In the genomic region with DNA sequence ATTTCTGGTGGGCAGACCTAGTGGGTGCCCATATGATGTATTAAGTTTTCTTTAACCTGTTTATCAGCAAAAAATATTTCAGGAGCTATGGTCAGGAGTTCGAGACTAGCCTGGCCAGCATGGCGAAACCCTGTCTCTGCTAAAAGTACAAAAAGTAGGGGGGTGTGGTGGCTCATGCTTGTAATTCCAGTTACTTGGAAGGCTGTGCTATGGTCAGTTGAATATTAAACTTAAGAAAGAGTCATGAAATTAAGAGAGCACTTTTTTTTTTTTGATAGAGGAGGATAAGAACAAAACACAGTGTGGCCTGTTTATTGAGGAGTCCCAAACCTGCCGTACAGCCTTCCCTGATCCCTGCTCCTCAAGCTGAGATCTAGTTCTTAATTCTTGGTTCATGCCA, we compare ENCODE assay signal across 29 cellular contexts. TPM values are rescaled to one million over a fixed set of nuclear protein-coding genes. Genes with fewer than 3 reads are reported as not detected.
DNase-seq lines count a peak whose midpoint lies in the region; ATAC-seq and TF ChIP-seq lines count a peak whose summit lies in the region.
"Had no signal": no experiment of that assay in that cellular context is flagged by ENCODE, and none has a peak within 500 bp of the region (broad histone marks: within the 10 kb centered on the region; RNA-seq: fewer than 3 reads in every experiment).

No MANE protein-coding gene starts in this region.

- in situ Hi-C loops in IMR-90 (cut with MboI; ENCODE audit: low sequenced_read_pairs): no loop called here

- ATAC-seq in IMR-90 (ENCODE audit: low read depth) (no peak), foreskin keratinocyte (no peak), HG03521 (IDR thresholded peaks at IDR 0.05; ENCODE audit: unreplicated experiment) (no peak), WTC11 (no peak)
- no peak for ATAC-seq in CD8-positive, alpha-beta T cell
- ATAC-seq: activated CD4-positive, alpha-beta T cell treated with anti-CD3 and anti-CD28 coated beads for 36 hours; activated CD8-positive, alpha-beta T cell treated with anti-CD3 and anti-CD28 coated beads for 36 hours; natural killer cell treated with Interleukin-12 subunit alpha and Interleukin-12 subunit beta and Interleukin-15 and Interleukin-18, amount 100 ng/mL, for 72 hours had no signal

- H3K4me2 ChIP-seq in IMR-90 (ENCODE audit: low read depth, low read length): no peak overlapping the region

- H3K79me1 ChIP-seq in IMR-90 (ENCODE audit: low read depth in 1 of 2, low read length in 2 of 2): no peaks in the 10 kb centered on the region

- peak overlapping the region; percentile 92; the same call in 1 of the 2 replicates for H2AK5ac ChIP-seq in IMR-90 (ENCODE audit: low read depth, low read length)

- H3K36me3 ChIP-seq in Caco-2 (ENCODE audit: control insufficient read depth, insufficient read depth, low read length): no peaks in the 10 kb centered on the region
- H3K36me3 ChIP-seq in IMR-90 (ENCODE audit: control insufficient read depth, insufficient read depth, low read length): no peaks in the 10 kb centered on the region
- no peaks in the 10 kb centered on the region for H3K36me3 ChIP-seq in CD8-positive, alpha-beta T cell (ENCODE audit: insufficient read depth, low read length)
- H3K36me3 ChIP-seq: MG63 had no signal

- no peak for TF ChIP-seq CTCF in Caco-2 (IDR thresholded peaks at IDR 0.05; ENCODE audit: insufficient read depth in 1 of 2, low read depth in 1 of 2, low read length in 1 of 2, severe bottlenecking in 1 of 2, unreplicated experiment in 1 of 2)
- TF ChIP-seq CTCF in IMR-90 (conservative IDR thresholded peaks at IDR 0.05; ENCODE audit: low read depth, low read length): no peak
- no peak for TF ChIP-seq CTCF in foreskin keratinocyte (conservative IDR thresholded peaks at IDR 0.05)
- TF ChIP-seq CTCF in nephron (IDR thresholded peaks at IDR 0.05; ENCODE audit: unreplicated experiment in 3 of 3): no peak
- TF ChIP-seq CTCF in CD8-positive, alpha-beta T cell (IDR thresholded peaks at IDR 0.05): no peak
- no peak for TF ChIP-seq CTCF in WTC11 (IDR thresholded peaks at IDR 0.05)
- no peak for TF ChIP-seq CTCF in endothelial cell (IDR thresholded peaks at IDR 0.05; ENCODE audit: unreplicated experiment)

- H3K9me3 ChIP-seq in Caco-2: no peaks in the 10 kb centered on the region
- no peaks in the 10 kb centered on the region for H3K9me3 ChIP-seq in IMR-90 (ENCODE audit: control insufficient read depth, insufficient read depth, low read length)
- no peaks in the 10 kb centered on the region for H3K9me3 ChIP-seq in CD8-positive, alpha-beta T cell (ENCODE audit: low read length)
- H3K9me3 ChIP-seq: A549, MG63 had no signal

- dilution Hi-C loops in IMR-90 (cut with HindIII; ENCODE audit: low sequenced_read_pairs, unreplicated experiment): no loop called here

- DNase-seq in Caco-2: no peak
- no peak for DNase-seq in IMR-90
- no peak for DNase-seq in foreskin keratinocyte
- DNase-seq in CD8-positive, alpha-beta T cell: no peak
- DNase-seq in WTC11 (ENCODE audit: low spot score): no peak
- no peak for DNase-seq in endothelial cell (ENCODE audit: low spot score)
- DNase-seq: activated CD4-positive, alpha-beta T cell treated with anti-CD3 and anti-CD28 coated beads for 36 hours; activated CD8-positive, alpha-beta T cell treated with anti-CD3 and anti-CD28 coated beads for 36 hours; CD4-positive, alpha-beta memory T cell; KG1; NCI-H1930; NCI-H2171 treated with DMSO at 0.1 percent for 48 hours; NCI-H510A; retina; stimulated activated CD4-positive, alpha-beta T cell treated with anti-CD3 and anti-CD28 coated beads, Interleukin-1b, Interleukin-23, amount 100 ng/mL, for 48 hours; stimulated activated naive CD4-positive, alpha-beta T cell treated with Interleukin-2 at 50 U/mL for 16 hours had no signal

- peaks cover 33% of the 10 kb centered on the region for H3K4me1 ChIP-seq in Caco-2
- peaks cover 32% of the 10 kb centered on the region for H3K4me1 ChIP-seq in IMR-90 (ENCODE audit: control insufficient read depth, insufficient read depth, low read length)
- H3K4me1 ChIP-seq in foreskin keratinocyte: peaks cover 30% of the 10 kb centered on the region
- H3K4me1 ChIP-seq in CD8-positive, alpha-beta T cell (ENCODE audit: insufficient read depth, low read length): no peaks in the 10 kb centered on the region

- intact Hi-C loops in Caco-2 (cut with micrococcal nuclease; ENCODE audit: unreplicated experiment): loop anchor here (2.0 to 10.0 kb wide), 4 partner anchors 107 to 454 kb away; no protein-coding TSS in a partner anchor
- intact Hi-C loops in IMR-90 (cut with micrococcal nuclease): loop anchor here (2.0 to 10.0 kb wide), 2 partner anchors 14 to 334 kb away; no protein-coding TSS in a partner anchor
- intact Hi-C loops in CD8-positive, alpha-beta T cell (cut with DNase I, micrococcal nuclease): no loop called here

- no peak overlapping the region for H3K4me3 ChIP-seq in Caco-2 (ENCODE audit: low read depth, low read length)
- H3K4me3 ChIP-seq in IMR-90 (ENCODE audit: insufficient read depth, low read depth, low read length): no peak overlapping the region
- H3K4me3 ChIP-seq in CD8-positive, alpha-beta T cell (ENCODE audit: low read depth, low read length): no peak overlapping the region
- H3K4me3 ChIP-seq: A549, MG63 had no signal

- no peak for TF ChIP-seq RAD21 in IMR-90 (IDR thresholded peaks at IDR 0.05; ENCODE audit: low read length)

- H3K23ac ChIP-seq in IMR-90 (ENCODE audit: low read depth, low read length): peak overlapping the region; percentile 75

- H2AFZ ChIP-seq in IMR-90 (replicated peaks; ENCODE audit: low read length, poor library complexity): no peak overlapping the region

- H3K9me3 Mint-ChIP-seq in Caco-2 (ENCODE audit: unreplicated experiment) (no peaks in the 10 kb centered on the region), nephron (no peaks in the 10 kb centered on the region), WTC11 (peaks cover 6% of the 10 kb centered on the region), endothelial cell (ENCODE audit: unreplicated experiment) (no peaks in the 10 kb centered on the region)
- H3K9me3 Mint-ChIP-seq in CD8-positive, alpha-beta T cell: peaks cover 4% of the 10 kb centered on the region
- H3K9me3 Mint-ChIP-seq: activated CD8-positive, alpha-beta T cell treated with anti-CD3 and anti-CD28 coated beads for 36 hours; activated naive CD4-positive, alpha-beta T cell treated with anti-CD3 and anti-CD28 coated beads, Interleukin-2, amount 50 U/mL, for 24 hours; T-helper 2 cell treated with Interferon-gamma antibody and Interleukin-4, amounts not matched to agents 5 μg/mL and 100 μg/mL, for 36 hours had no signal

- H4K5ac ChIP-seq in IMR-90 (ENCODE audit: low read depth, low read length): peak overlapping the region; percentile 93

- POLR2A ChIA-PET in Caco-2 (lab: Charles Lee): no interaction called here
- POLR2A ChIA-PET in IMR-90 (lab: Charles Lee; ENCODE audit: unreplicated experiment): no interaction called here
- POLR2A ChIA-PET in CD8-positive, alpha-beta T cell (lab: Charles Lee): no interaction called here
- POLR2A ChIA-PET in WTC11 (lab: Charles Lee): interaction anchor here (0.7 to 1.7 kb wide), 4 partner anchors 281 to 348 kb away, joined by 3 to 4 read pairs (median 3); a partner anchor contains a TSS

- BruUV-seq in Caco-2 (replicated peaks; lab: Mats Ljungman, UMichigan) (no TSS peak), IMR-90 (replicated peaks; lab: Mats Ljungman, UMichigan) (no TSS peak)

- CTCF ChIA-PET in Caco-2 (lab: Charles Lee): interaction anchor here (0.7 to 2.4 kb wide), 4 partner anchors 225 to 998 kb away, joined by 3 to 12 read pairs (median 4); no protein-coding TSS in a partner anchor
- CTCF ChIA-PET in IMR-90 (lab: Yijun Ruan, JAX): interaction anchor here (0.6 to 2.5 kb wide), 5 partner anchors 31 to 302 kb away, joined by 3 to 11 read pairs (median 4); a partner anchor contains a TSS
- CTCF ChIA-PET in CD8-positive, alpha-beta T cell (lab: Charles Lee): no interaction called here
- CTCF ChIA-PET in WTC11 (lab: Charles Lee): interaction anchor here (0.7 to 4.8 kb wide), 32 partner anchors 16 to 603 kb away, joined by 3 to 37 read pairs (median 5); a partner anchor contains a TSS

- H3K4me3 Mint-ChIP-seq in Caco-2 (ENCODE audit: unreplicated experiment) (no peak overlapping the region), nephron (no peak overlapping the region), WTC11 (no peak overlapping the region), endothelial cell (ENCODE audit: unreplicated experiment) (no peak overlapping the region)
- H3K4me3 Mint-ChIP-seq in CD8-positive, alpha-beta T cell: no peak overlapping the region
- H3K4me3 Mint-ChIP-seq: activated CD4-positive, alpha-beta T cell treated with anti-CD3 and anti-CD28 coated beads for 36 hours; activated CD8-positive, alpha-beta T cell treated with anti-CD3 and anti-CD28 coated beads for 36 hours; activated naive CD4-positive, alpha-beta T cell treated with anti-CD3 and anti-CD28 coated beads, Interleukin-2, amount 50 U/mL, for 24 hours; CD4-positive, alpha-beta memory T cell; natural killer cell treated with Interleukin-12 subunit alpha and Interleukin-12 subunit beta and Interleukin-15 and Interleukin-18, amount 100 ng/mL, for 72 hours; T-helper 2 cell treated with Interferon-gamma antibody and Interleukin-4, amounts not matched to agents 5 μg/mL and 100 μg/mL, for 36 hours had no signal

- peak overlapping the region; percentile 84 for H3K27ac ChIP-seq in IMR-90 (ENCODE audit: insufficient read depth, low read length)
- H3K27ac ChIP-seq in foreskin keratinocyte: peak overlapping the region; percentile 95
- no peak overlapping the region for H3K27ac ChIP-seq in CD8-positive, alpha-beta T cell (ENCODE audit: low read depth, low read length)
- H3K27ac ChIP-seq: A549 had no signal

- peak overlapping the region; percentile 99 for H2BK15ac ChIP-seq in IMR-90 (ENCODE audit: low read depth, low read length)

- H3K27ac Mint-ChIP-seq in Caco-2 (ENCODE audit: unreplicated experiment) (peak overlapping the region; percentile 9), nephron (peak overlapping the region; percentile 23 to 53 (median 39)), WTC11 (no peak overlapping the region; the same call in 1 of the 2 replicates), endothelial cell (ENCODE audit: unreplicated experiment) (no peak overlapping the region)
- H3K27ac Mint-ChIP-seq in CD8-positive, alpha-beta T cell: no peak overlapping the region
- H3K27ac Mint-ChIP-seq: activated CD4-positive, alpha-beta T cell treated with anti-CD3 and anti-CD28 coated beads for 36 hours; activated CD8-positive, alpha-beta T cell treated with anti-CD3 and anti-CD28 coated beads for 36 hours; activated naive CD4-positive, alpha-beta T cell treated with anti-CD3 and anti-CD28 coated beads, Interleukin-2, amount 50 U/mL, for 24 hours; CD4-positive, alpha-beta memory T cell; natural killer cell treated with Interleukin-12 subunit alpha and Interleukin-12 subunit beta and Interleukin-15 and Interleukin-18, amount 100 ng/mL, for 72 hours; T-helper 2 cell treated with Interferon-gamma antibody and Interleukin-4, amounts not matched to agents 5 μg/mL and 100 μg/mL, for 36 hours had no signal

- peak overlapping the region; percentile 97 for H2BK20ac ChIP-seq in IMR-90 (ENCODE audit: low read depth, low read length)

- peak overlapping the region; percentile 99 for H4K91ac ChIP-seq in IMR-90 (ENCODE audit: insufficient read depth, low read depth, low read length)

- H3K27me3 ChIP-seq in Caco-2 (replicated peaks; ENCODE audit: control insufficient read depth, insufficient read depth, low read length): no peaks in the 10 kb centered on the region
- H3K27me3 ChIP-seq in IMR-90 (ENCODE audit: control insufficient read depth, insufficient read depth, low read length): no peaks in the 10 kb centered on the region
- no peaks in the 10 kb centered on the region for H3K27me3 ChIP-seq in foreskin keratinocyte
- no peaks in the 10 kb centered on the region for H3K27me3 ChIP-seq in CD8-positive, alpha-beta T cell (ENCODE audit: insufficient read depth, low read length)
- H3K27me3 ChIP-seq: MG63 had no signal

- peak overlapping the region; percentile 98 for H2BK5ac ChIP-seq in IMR-90 (ENCODE audit: low read depth, low read length, poor library complexity, severe bottlenecking)

- no CpG with 5 or more reads among the region's 3 CpGs for WGBS in IMR-90 (ENCODE audit: extremely low coverage in 2 of 2, insufficient read length in 1 of 2), 2 experiments

- peaks cover 28% of the 10 kb centered on the region for H3K9me1 ChIP-seq in IMR-90 (ENCODE audit: insufficient read depth, low read length)

- H4K8ac ChIP-seq in IMR-90 (ENCODE audit: low read depth in 2 of 2, low read length in 2 of 2): peak overlapping the region; percentile 95 to 100

- H3K9ac ChIP-seq in IMR-90 (ENCODE audit: low read depth, low read length): peak overlapping the region; percentile 59

- peaks cover 17% of the 10 kb centered on the region for H3K4me1 Mint-ChIP-seq in Caco-2 (ENCODE audit: low read depth, unreplicated experiment)
- peaks cover 24% of the 10 kb centered on the region for H3K4me1 Mint-ChIP-seq in nephron
- H3K4me1 Mint-ChIP-seq in CD8-positive, alpha-beta T cell (ENCODE audit: low read depth): no peaks in the 10 kb centered on the region
- H3K4me1 Mint-ChIP-seq in WTC11: peaks cover 54% of the 10 kb centered on the region
- H3K4me1 Mint-ChIP-seq in endothelial cell (ENCODE audit: unreplicated experiment): peaks cover 11% of the 10 kb centered on the region
- H3K4me1 Mint-ChIP-seq: activated CD4-positive, alpha-beta T cell treated with anti-CD3 and anti-CD28 coated beads for 36 hours; activated naive CD4-positive, alpha-beta T cell treated with anti-CD3 and anti-CD28 coated beads, Interleukin-2, amount 50 U/mL, for 24 hours; CD4-positive, alpha-beta memory T cell had no signal

- peak overlapping the region; percentile 97 for H3K4ac ChIP-seq in IMR-90 (ENCODE audit: low read depth, low read length)

- H3K36me3 Mint-ChIP-seq in Caco-2 (ENCODE audit: insufficient read depth, unreplicated experiment) (no peaks in the 10 kb centered on the region), nephron (ENCODE audit: low read depth) (no peaks in the 10 kb centered on the region), WTC11 (no peaks in the 10 kb centered on the region), endothelial cell (ENCODE audit: low read depth, unreplicated experiment) (no peaks in the 10 kb centered on the region)
- no peaks in the 10 kb centered on the region for H3K36me3 Mint-ChIP-seq in CD8-positive, alpha-beta T cell
- H3K36me3 Mint-ChIP-seq: activated naive CD4-positive, alpha-beta T cell treated with anti-CD3 and anti-CD28 coated beads, Interleukin-2, amount 50 U/mL, for 24 hours; CD4-positive, alpha-beta memory T cell; natural killer cell treated with Interleukin-12 subunit alpha and Interleukin-12 subunit beta and Interleukin-15 and Interleukin-18, amount 100 ng/mL, for 72 hours had no signal

- peak overlapping the region; percentile 99 for H2BK120ac ChIP-seq in IMR-90 (ENCODE audit: low read depth, low read length)

- peak overlapping the region; percentile 70 for H3K56ac ChIP-seq in IMR-90 (ENCODE audit: extremely low read depth, insufficient read depth, low read length)

- H3K27me3 Mint-ChIP-seq in Caco-2 (ENCODE audit: insufficient read depth, unreplicated experiment): no peaks in the 10 kb centered on the region
- peaks cover 4% of the 10 kb centered on the region for H3K27me3 Mint-ChIP-seq in nephron (ENCODE audit: low read depth)
- H3K27me3 Mint-ChIP-seq in CD8-positive, alpha-beta T cell (ENCODE audit: low read depth): peaks cover 7% of the 10 kb centered on the region
- no peaks in the 10 kb centered on the region for H3K27me3 Mint-ChIP-seq in WTC11 (ENCODE audit: low read depth)
- H3K27me3 Mint-ChIP-seq in endothelial cell (ENCODE audit: unreplicated experiment): no peaks in the 10 kb centered on the region

- H3K14ac ChIP-seq in IMR-90 (replicated peaks; ENCODE audit: low read depth, low read length): peak overlapping the region; percentile 87

- peak overlapping the region; percentile 94 for H3K18ac ChIP-seq in IMR-90 (ENCODE audit: low read depth, low read length)

- H4K20me1 ChIP-seq in IMR-90 (ENCODE audit: insufficient read depth, low read length): no peaks in the 10 kb centered on the region

- TF ChIP-seq POLR2A in IMR-90 (IDR thresholded peaks at IDR 0.05; ENCODE audit: low read depth, low read length): no peak

- no peak overlapping the region for H2AK9ac ChIP-seq in IMR-90 (replicated peaks; ENCODE audit: low read depth, low read length, poor library complexity)

RNA-seq across cellular contexts. Expression of a gene that starts 29.8 kb away (rescaled TPM):
- total RNA-seq in Caco-2 (2022): not detected in 2 replicates
- total RNA-seq in IMR-90 (2012; rRNA removed): not detected in 2 replicates
- polyA plus RNA-seq in IMR-90 (2012; rRNA removed): not detected in 2 replicates
- polyA plus RNA-seq in IMR-90 (2012; cell fraction: cytosol; rRNA removed): not detected in 2 replicates
- polyA plus RNA-seq in IMR-90 (2012; cell fraction: nucleus; rRNA removed; ENCODE audit: low replicate concordance): not detected in 2 replicates
- total RNA-seq in foreskin keratinocyte: not detected in 2 replicates
- not detected in 2 replicates for polyA plus RNA-seq in foreskin keratinocyte
- total RNA-seq in CD8-positive, alpha-beta T cell: not detected
- not detected in 3 replicates for total RNA-seq in WTC11 (2021)
- total RNA-seq in endothelial cell (ENCODE audit: unreplicated experiment): not detected
- total RNA-seq: activated CD4-positive, alpha-beta T cell treated with anti-CD3 and anti-CD28 coated beads for 36 hours; activated CD8-positive, alpha-beta T cell treated with anti-CD3 and anti-CD28 coated beads for 36 hours; CD4-positive, alpha-beta memory T cell; lower leg skin; mononuclear cell; natural killer cell treated with Interleukin-12 subunit alpha and Interleukin-12 subunit beta and Interleukin-15 and Interleukin-18, amount 100 ng/mL, for 72 hours; osteoblast; RPMI7951; temporal lobe; urinary bladder had no signal
- polyA plus RNA-seq: A549; CD4-positive, alpha-beta memory T cell; urinary bladder had no signal

RNA-seq across cellular contexts. Expression of a gene that starts 36.9 kb away (rescaled TPM):
- total RNA-seq in Caco-2 (2022): not detected in 2 replicates
- total RNA-seq in IMR-90 (2012; rRNA removed): not detected in 2 replicates
- polyA plus RNA-seq in IMR-90 (2012; rRNA removed): not detected in 2 replicates
- polyA plus RNA-seq in IMR-90 (2012; cell fraction: cytosol; rRNA removed): not detected in 2 replicates
- not detected in 2 replicates for polyA plus RNA-seq in IMR-90 (2012; cell fraction: nucleus; rRNA removed; ENCODE audit: low replicate concordance)
- not detected in 2 replicates for total RNA-seq in foreskin keratinocyte
- not detected in 2 replicates for polyA plus RNA-seq in foreskin keratinocyte
- total RNA-seq in CD8-positive, alpha-beta T cell: not detected
- total RNA-seq in WTC11 (2021): not detected in 3 replicates
- not detected for total RNA-seq in endothelial cell (ENCODE audit: unreplicated experiment)
- total RNA-seq: activated CD4-positive, alpha-beta T cell treated with anti-CD3 and anti-CD28 coated beads for 36 hours; activated CD8-positive, alpha-beta T cell treated with anti-CD3 and anti-CD28 coated beads for 36 hours; CD4-positive, alpha-beta memory T cell; lower leg skin; mononuclear cell; natural killer cell treated with Interleukin-12 subunit alpha and Interleukin-12 subunit beta and Interleukin-15 and Interleukin-18, amount 100 ng/mL, for 72 hours; osteoblast; RPMI7951; temporal lobe; urinary bladder had no signal
- polyA plus RNA-seq: A549; CD4-positive, alpha-beta memory T cell; urinary bladder had no signal

Comparison
In these comparisons a context has a peak if more than half of its experiments do, and no peak if none do; other contexts are left out.
1. H3K27ac Mint-ChIP-seq: peak in Caco-2 (single experiment) and nephron (3 of 3); none in CD8-positive, alpha-beta T cell (single experiment), WTC11 (single experiment) and endothelial cell (single experiment).
2. intact Hi-C loops: an anchor here in Caco-2 (2.0 to 10.0 kb wide) and IMR-90 (2.0 to 10.0 kb wide); none called in CD8-positive, alpha-beta T cell.